In genomic region chr19:54967611-54968010, GRCh38 we compare ENCODE assay signal across 21 cellular contexts. TPM values are rescaled to one million over a fixed set of nuclear protein-coding genes. Genes with fewer than 3 reads are reported as not detected.
A peak's percentile ranks its signal among the peaks of the same experiment; 100 is the strongest.
DNase-seq lines count a peak whose midpoint lies in the region; ATAC-seq and TF ChIP-seq lines count a peak whose summit lies in the region.
"Had no signal": no experiment of that assay in that cellular context is flagged by ENCODE, and none has a peak within 500 bp of the region (broad histone marks: within the 10 kb centered on the region; RNA-seq: fewer than 3 reads in every experiment).

No MANE protein-coding gene starts in this region.

- H3F3A ChIP-seq in PC-9 (ENCODE audit: insufficient read depth, low read depth) = no peaks in the 10 kb centered on the region

- H3K36me3 ChIP-seq in Caco-2 (ENCODE audit: control insufficient read depth, insufficient read depth, low read length) (no peaks in the 10 kb centered on the region), PC-9 (ENCODE audit: low read depth) (0 out of 2 replicates have a peak, but pooled peaks cover 8% of the 10 kb centered on the region), hepatocyte (replicated peaks; ENCODE audit: insufficient read depth, low read depth) (no peaks in the 10 kb centered on the region), testis (ENCODE audit: low read depth, missing control alignments) (no peaks in the 10 kb centered on the region), stomach (no peaks in the 10 kb centered on the region)
- H3K36me3 ChIP-seq: BE2C had no signal

- POLR2A ChIA-PET in Caco-2 (lab: Charles Lee) (interaction anchor here (0.6 kb wide), 1 partner anchor 757 kb away, joined by 5 read pairs; no protein-coding TSS in a partner anchor), PC-9 (lab: Charles Lee; ENCODE audit: unreplicated experiment) (interaction anchor here (0.6 kb wide), 2 partner anchors 45 to 198 kb away, joined by 3 to 9 read pairs; no protein-coding TSS in a partner anchor)

- no peaks in the 10 kb centered on the region for H3K27me3 Mint-ChIP-seq in Caco-2 (ENCODE audit: insufficient read depth, unreplicated experiment)

- 92% methylated on average over 3 of the region's 3 CpGs for WGBS in hepatocyte (ENCODE audit: low lambda C conversion rate, missing lambda C conversion rate)
- 77 to 78% methylated on average over 3 of the region's 3 CpGs for WGBS in testis, 2 donors
- 80 to 90% (median 88%) methylated on average over 3 of the region's 3 CpGs for WGBS in stomach, 5 donors

- intact Hi-C loops in Caco-2 (cut with micrococcal nuclease; ENCODE audit: unreplicated experiment) = no loop called here
- intact Hi-C loops in PC-9 (cut with micrococcal nuclease; ENCODE audit: unreplicated experiment) = no loop called here
- intact Hi-C loops in testis (cut with DNase I; ENCODE audit: low total_unique reads) = no loop called here
- intact Hi-C loops in stomach (cut with DNase I; ENCODE audit: low total_unique reads) = no loop called here

- TF ChIP-seq CTCF in Caco-2 (IDR thresholded peaks at IDR 0.05; ENCODE audit: insufficient read depth in 1 of 2, low read depth in 1 of 2, low read length in 1 of 2, severe bottlenecking in 1 of 2, unreplicated experiment in 1 of 2) = no peak
- TF ChIP-seq CTCF in PC-9 (conservative IDR thresholded peaks at IDR 0.05) = no peak
- no peak for TF ChIP-seq CTCF in hepatocyte (IDR thresholded peaks at IDR 0.05; ENCODE audit: poor library complexity)
- no peak for TF ChIP-seq CTCF in testis (IDR thresholded peaks at IDR 0.05)
- no peak for TF ChIP-seq CTCF in stomach (IDR thresholded peaks at IDR 0.05)

- H3K4me2 ChIP-seq in PC-9 (peak overlapping the region; percentile 66), hepatocyte (peak overlapping the region; percentile 75)

- DNase-seq in Caco-2 (no peak), PC-9 (no peak), hepatocyte (ENCODE audit: low spot score) (no peak), testis (no peak), stomach (no peak)
- DNase-seq: activated T-cell treated with anti-CD3 and anti-CD28 coated beads for 4 hours; BE2C; body of pancreas; foreskin fibroblast; IMR-90; NCI-H2029; NCI-H446; retina; SHP77; stimulated activated CD4-positive, alpha-beta T cell treated with anti-CD3 and anti-CD28 coated beads, Interleukin-12 subunit alpha, Interleukin-12 subunit beta, amount 100 ng/mL, for 4 hours had no signal

- H3K4me1 Mint-ChIP-seq in Caco-2 (ENCODE audit: low read depth, unreplicated experiment) = no peaks in the 10 kb centered on the region
- H3K4me1 Mint-ChIP-seq: stimulated activated effector memory CD8-positive, alpha-beta T cell treated with anti-CD3 and anti-CD28 coated beads, Interleukin-12 subunit alpha, Interleukin-12 subunit beta, amount 100 ng/mL, for 72 hours had no signal

- BruUV-seq in Caco-2 (replicated peaks; lab: Mats Ljungman, UMichigan) (no TSS peak), PC-9 (replicated peaks; lab: Mats Ljungman, UMichigan) (no TSS peak)

- H2AFZ ChIP-seq in PC-9 = no peak overlapping the region
- H2AFZ ChIP-seq in hepatocyte = no peak overlapping the region

- H3K4me3 Mint-ChIP-seq in Caco-2 (ENCODE audit: unreplicated experiment) = peak overlapping the region; percentile 77

- no peak for TF ChIP-seq EP300 in stomach (IDR thresholded peaks at IDR 0.05)

- H3K9me3 ChIP-seq in Caco-2 (no peaks in the 10 kb centered on the region), PC-9 (ENCODE audit: insufficient read depth, low read depth) (no peaks in the 10 kb centered on the region), hepatocyte (ENCODE audit: low read depth) (no peaks in the 10 kb centered on the region), testis (no peaks in the 10 kb centered on the region), stomach (peaks cover 0 to 3% (median 0%) of the 10 kb centered on the region in 4 donors)
- H3K9me3 ChIP-seq: BE2C, body of pancreas had no signal

- no peak overlapping the region for H3K4me3 ChIP-seq in Caco-2 (ENCODE audit: low read depth, low read length)
- H3K4me3 ChIP-seq in PC-9 = peak overlapping the region; percentile 59; the same call in 1 of the 2 replicates
- no peak overlapping the region for H3K4me3 ChIP-seq in hepatocyte
- H3K4me3 ChIP-seq in testis = no peak overlapping the region
- H3K4me3 ChIP-seq in stomach = no peak overlapping the region
- H3K4me3 ChIP-seq: body of pancreas had no signal

- H4K20me1 ChIP-seq in PC-9 (ENCODE audit: insufficient read depth) (no peaks in the 10 kb centered on the region), hepatocyte (ENCODE audit: insufficient read depth, poor library complexity, severe bottlenecking) (no peaks in the 10 kb centered on the region)

- no peak overlapping the region for H3K27ac Mint-ChIP-seq in Caco-2 (ENCODE audit: unreplicated experiment)
- H3K27ac Mint-ChIP-seq: activated naive CD4-positive, alpha-beta T cell treated with anti-CD3 and anti-CD28 coated beads, Interleukin-2, amount 50 U/mL, for 72 hours; stimulated activated effector memory CD8-positive, alpha-beta T cell treated with anti-CD3 and anti-CD28 coated beads, Interleukin-12 subunit alpha, Interleukin-12 subunit beta, amount 100 ng/mL, for 72 hours had no signal

- CTCF ChIA-PET in Caco-2 (lab: Charles Lee) (no interaction called here), PC-9 (lab: Charles Lee) (interaction anchor here (0.6 kb wide), 1 partner anchor 488 kb away, joined by 17 read pairs; no protein-coding TSS in a partner anchor)

- H3K36me3 Mint-ChIP-seq in Caco-2 (ENCODE audit: insufficient read depth, unreplicated experiment) = peaks cover 24% of the 10 kb centered on the region

- H3K9me3 Mint-ChIP-seq in Caco-2 (ENCODE audit: unreplicated experiment) = no peaks in the 10 kb centered on the region
- H3K9me3 Mint-ChIP-seq: activated naive CD4-positive, alpha-beta T cell treated with anti-CD3 and anti-CD28 coated beads, Interleukin-2, amount 50 U/mL, for 72 hours; stimulated activated effector memory CD8-positive, alpha-beta T cell treated with anti-CD3 and anti-CD28 coated beads, Interleukin-12 subunit alpha, Interleukin-12 subunit beta, amount 100 ng/mL, for 72 hours had no signal

- H3K27ac ChIP-seq in PC-9 (no peak overlapping the region), hepatocyte (no peak overlapping the region), testis (no peak overlapping the region), stomach (no peak overlapping the region)
- H3K27ac ChIP-seq: body of pancreas had no signal

- ATAC-seq in GM18867 (IDR thresholded peaks at IDR 0.05; ENCODE audit: unreplicated experiment) = peak; percentile 62
- ATAC-seq in HG02884 (IDR thresholded peaks at IDR 0.05; ENCODE audit: unreplicated experiment) = no peak
- no peak for ATAC-seq in HG02870 (IDR thresholded peaks at IDR 0.05; ENCODE audit: unreplicated experiment)
- ATAC-seq: activated naive CD4-positive, alpha-beta T cell treated with anti-CD3 and anti-CD28 coated beads, Interleukin-2, amount 50 U/mL, for 72 hours; body of pancreas; stimulated activated effector memory CD8-positive, alpha-beta T cell treated with anti-CD3 and anti-CD28 coated beads, Interleukin-12 subunit alpha, Interleukin-12 subunit beta, amount 100 ng/mL, for 72 hours had no signal

- no peak for TF ChIP-seq POLR2A in testis (IDR thresholded peaks at IDR 0.05)
- no peak for TF ChIP-seq POLR2A in stomach (IDR thresholded peaks at IDR 0.05)

- H3K9me2 ChIP-seq in PC-9 (ENCODE audit: insufficient read depth) (no peaks in the 10 kb centered on the region), hepatocyte (replicated peaks; ENCODE audit: insufficient read depth) (no peaks in the 10 kb centered on the region)

- no peaks in the 10 kb centered on the region for H3K27me3 ChIP-seq in Caco-2 (replicated peaks; ENCODE audit: control insufficient read depth, insufficient read depth, low read length)
- no peaks in the 10 kb centered on the region for H3K27me3 ChIP-seq in PC-9 (ENCODE audit: insufficient read depth, low read depth)
- H3K27me3 ChIP-seq in hepatocyte = no peaks in the 10 kb centered on the region
- H3K27me3 ChIP-seq in testis = no peaks in the 10 kb centered on the region
- H3K27me3 ChIP-seq in stomach = peaks cover 0 to 5% (median 0%) of the 10 kb centered on the region in 3 donors
- H3K27me3 ChIP-seq: BE2C, body of pancreas had no signal

- H3K79me2 ChIP-seq in PC-9 (ENCODE audit: low read depth) (peaks cover 23% of the 10 kb centered on the region), hepatocyte (peaks cover 10% of the 10 kb centered on the region)

- H3K4me1 ChIP-seq in Caco-2 (no peaks in the 10 kb centered on the region), PC-9 (replicated peaks; ENCODE audit: insufficient read depth) (peaks cover 8% of the 10 kb centered on the region; the same call in 1 of the 2 replicates), hepatocyte (ENCODE audit: insufficient read depth) (no peaks in the 10 kb centered on the region), testis (no peaks in the 10 kb centered on the region), stomach (no peaks in the 10 kb centered on the region)
- H3K4me1 ChIP-seq: BE2C, body of pancreas had no signal

RNA-seq across cellular contexts. Expression of gene NLRP2, which starts 1.4 kb away (rescaled TPM):
- total RNA-seq in Caco-2 (2022) (108 and 115 TPM in 2 replicates), PC-9 (2021) (117 and 153 TPM in 2 replicates), hepatocyte (37.1 and 40.2 TPM in 2 replicates), testis (10 to 100 TPM; 41.9 to 46.4 TPM), stomach (10 to 100 TPM in 4 of 5 donors, 1 to 10 TPM in 1; 9.4 to 23.5 (median 15.6) TPM)
- polyA plus RNA-seq in hepatocyte (16.5 and 22.1 TPM in 2 replicates), testis (ENCODE audit: insufficient read depth, low read depth, low replicate concordance) (42.6 TPM), stomach (10 to 100 TPM in 1 of 3 donors, 1 to 10 TPM in 2; 2.1 to 11.8 (median 4.8) TPM)
- total RNA-seq: IMR-90 had no signal
- polyA plus RNA-seq: IMR-90 had no signal

RNA-seq across cellular contexts. Expression of gene NLRP7, which starts 20.3 kb away (rescaled TPM):
- total RNA-seq in Caco-2 (2022) (0.43 and 0.49 TPM in 2 replicates), PC-9 (2021) (0.25 and 0.50 TPM in 2 replicates), hepatocyte (not detected in 2 replicates), testis (10 to 100 TPM in 1 of 2 donors, 1 to 10 TPM in 1; 9.0 to 11.7 TPM), stomach (not detected)
- polyA plus RNA-seq in hepatocyte (not detected in 2 replicates), testis (ENCODE audit: insufficient read depth, low read depth, low replicate concordance) (14.5 TPM), stomach (not detected)
- total RNA-seq: activated naive CD4-positive, alpha-beta T cell treated with anti-CD3 and anti-CD28 coated beads, Interleukin-2, amount 50 U/mL, for 72 hours; body of pancreas; IMR-90; mesenteric fat pad had no signal
- polyA plus RNA-seq: IMR-90 had no signal
